ENCODE assay signal across 1 cellular context in genomic region chr10:70699659-70700174, GRCh38.
TF ChIP-seq lines count a peak whose summit lies in the region.

No MANE protein-coding gene starts in this region.

TF ChIP-seq in H1, 55 proteins besides CTCF, POLR2A, EP300 and RAD21:
- TF ChIP-seq E2F6 (IDR thresholded peaks at IDR 0.05) (no peak), KDM1A (IDR thresholded peaks at IDR 0.05; ENCODE audit: borderline replicate concordance, low read length) (no peak), POU5F1 (IDR thresholded peaks at IDR 0.05; ENCODE audit: low read depth, low read length) (no peak), SP4 (IDR thresholded peaks at IDR 0.05; ENCODE audit: low read length) (no peak), TBP (IDR thresholded peaks at IDR 0.05; ENCODE audit: low read depth, low read length) (no peak), PHF8 (conservative IDR thresholded peaks at IDR 0.05; ENCODE audit: low read depth, low read length) (no peak), RNF2 (IDR thresholded peaks at IDR 0.05; ENCODE audit: borderline replicate concordance, low read depth, low read length, missing control alignments, poor library complexity, severe bottlenecking) (no peak), TAF1 (IDR thresholded peaks at IDR 0.05; ENCODE audit: low read depth, low read length) (no peak), POLR2AphosphoS5 (IDR thresholded peaks at IDR 0.05; ENCODE audit: low read depth, low read length) (no peak), CBX5 (IDR thresholded peaks at IDR 0.05; ENCODE audit: low read depth, low read length) (no peak), SIX5 (IDR thresholded peaks at IDR 0.05; ENCODE audit: low read depth, low read length) (no peak), RXRA (IDR thresholded peaks at IDR 0.05; ENCODE audit: insufficient read depth, low read depth, low read length) (no peak), NRF1 (IDR thresholded peaks at IDR 0.05; ENCODE audit: low read depth, low read length) (no peak), EZH2 (IDR thresholded peaks at IDR 0.05; ENCODE audit: low read depth, low read length, severe bottlenecking) (no peak), KDM5A (IDR thresholded peaks at IDR 0.05; ENCODE audit: low read length) (no peak)
